ENCODE assay signal across 14 cellular contexts in the genomic region with DNA sequence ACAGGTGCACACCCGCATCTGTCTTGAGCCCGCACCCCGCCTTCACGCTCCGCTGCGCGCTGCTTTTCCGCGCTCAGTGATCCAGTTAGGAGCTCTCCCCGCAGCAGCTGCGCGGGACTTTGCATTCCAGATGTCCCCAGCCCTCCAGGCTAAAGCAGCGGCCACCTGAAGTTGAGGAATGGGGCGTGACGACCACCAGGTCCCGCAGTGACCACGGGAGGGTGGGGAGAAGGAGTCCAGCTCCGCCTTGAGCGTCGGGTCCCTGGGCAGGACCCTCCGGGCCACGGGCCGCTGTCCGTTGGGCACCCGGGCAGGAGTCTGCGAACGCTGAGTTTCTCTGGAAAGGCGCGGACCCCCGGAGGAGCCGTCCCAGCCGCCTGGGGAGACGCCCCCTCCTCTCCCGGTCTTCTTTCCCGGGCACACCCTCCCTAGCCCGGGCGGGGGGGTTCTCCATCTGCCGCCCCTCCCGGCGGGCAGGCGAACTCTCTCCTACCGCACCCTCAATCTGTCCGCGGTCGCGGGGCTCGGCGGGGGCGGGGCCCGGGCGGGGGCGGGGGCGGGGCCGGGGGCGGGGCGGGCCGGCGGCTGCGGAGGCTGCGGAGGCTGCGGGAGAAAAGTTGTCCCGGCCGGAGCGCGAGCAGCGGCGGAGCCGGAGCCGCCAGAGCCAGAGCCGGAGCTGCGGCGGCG. TPM values are rescaled to one million over a fixed set of nuclear protein-coding genes. Genes with fewer than 3 reads are reported as not detected.
DNase-seq lines count a peak whose midpoint lies in the region; ATAC-seq and TF ChIP-seq lines count a peak whose summit lies in the region.
"Had no signal": no experiment of that assay in that cellular context is flagged by ENCODE, and none has a peak within 500 bp of the region (broad histone marks: within the 10 kb centered on the region; RNA-seq: fewer than 3 reads in every experiment).

TSS of gene TMEM132C (plus strand) at position 612 of the 687 bp plus-strand sequence. CDS start 233 bp downstream, outside the sequence.

- no peak within 1 kb of the TSS for H3K27ac Mint-ChIP-seq in CD4-positive, alpha-beta T cell
- H3K27ac Mint-ChIP-seq: memory B cell had no signal

- intact Hi-C loops in left cardiac atrium (cut with DNase I), result loop anchor here in 1 of 2 donors (10.0 kb wide), 1 partner anchor 1648 kb away; no protein-coding TSS in a partner anchor
- intact Hi-C loops in upper lobe of right lung (cut with DNase I), result no loop called here
- intact Hi-C loops in CD4-positive, alpha-beta T cell (cut with DNase I, micrococcal nuclease), result no loop called here

- H3K4me1 ChIP-seq in upper lobe of right lung, result peaks cover 9% of the 10 kb centered on the region
- H3K4me1 ChIP-seq: foreskin keratinocyte had no signal

- POLR2A ChIA-PET in CD4-positive, alpha-beta T cell (lab: Charles Lee), result no interaction called here

- H3K4me3 Mint-ChIP-seq in CD4-positive, alpha-beta T cell, result no peak within 1 kb of the TSS
- H3K4me3 Mint-ChIP-seq: memory B cell had no signal

- peaks cover 33% of the 10 kb centered on the region for H3K27me3 ChIP-seq in upper lobe of right lung
- peaks cover 45% of the 10 kb centered on the region for H3K27me3 ChIP-seq in CD4-positive, alpha-beta T cell (ENCODE audit: control insufficient read depth, insufficient read depth, low read length)

- TF ChIP-seq CTCF in omental fat pad (IDR thresholded peaks at IDR 0.05) (no peak), upper lobe of right lung (IDR thresholded peaks at IDR 0.05) (no peak)
- TF ChIP-seq CTCF in CD4-positive, alpha-beta T cell (IDR thresholded peaks at IDR 0.05), result no peak

- H3K36me3 ChIP-seq in upper lobe of right lung, result no peaks in the 10 kb centered on the region
- H3K36me3 ChIP-seq: MG63 had no signal

- DNase-seq in DMS 273 (lab: John Stamatoyannopoulos, UW; ENCODE audit: unreplicated experiment) (peak; percentile 18), DMS 273 treated with DMSO at 0.1 percent for 48 hours (lab: John Stamatoyannopoulos, UW) (no peak), left cardiac atrium (no peak), omental fat pad (ENCODE audit: low spot score) (no peak), upper lobe of right lung (no peak), NCI-H748 treated with DMSO at 0.1 percent for 48 hours (lab: John Stamatoyannopoulos, UW) (no peak), DMS114 treated with DMSO at 0.1 percent for 48 hours (lab: John Stamatoyannopoulos, UW; ENCODE audit: unreplicated experiment) (no peak)
- DNase-seq in CD4-positive, alpha-beta T cell, result no peak
- DNase-seq: activated effector memory CD4-positive, alpha-beta T cell treated with Interleukin-2 at 50 U/mL for 16 hours; foreskin keratinocyte; MG63; NCI-H774 had no signal

- H3K9me3 Mint-ChIP-seq in CD4-positive, alpha-beta T cell, result peaks cover 9% of the 10 kb centered on the region

- peaks cover 68% of the 10 kb centered on the region for H3K27me3 Mint-ChIP-seq in CD4-positive, alpha-beta T cell

- H3K4me3 ChIP-seq in upper lobe of right lung, result peak within 1 kb of the TSS; percentile 31
- H3K4me3 ChIP-seq: MG63 had no signal

- no peaks in the 10 kb centered on the region for H3K9me3 ChIP-seq in upper lobe of right lung
- no peaks in the 10 kb centered on the region for H3K9me3 ChIP-seq in CD4-positive, alpha-beta T cell (ENCODE audit: control insufficient read depth, low read length)

- no peaks in the 10 kb centered on the region for H3K36me3 Mint-ChIP-seq in CD4-positive, alpha-beta T cell (ENCODE audit: low read depth)
- H3K36me3 Mint-ChIP-seq: memory B cell had no signal

- H3K27ac ChIP-seq in upper lobe of right lung, result no peak within 1 kb of the TSS
- no peak within 1 kb of the TSS for H3K27ac ChIP-seq in CD4-positive, alpha-beta T cell (ENCODE audit: low read depth, low read length)
- H3K27ac ChIP-seq: 22Rv1, foreskin keratinocyte had no signal

- CTCF ChIA-PET in CD4-positive, alpha-beta T cell (lab: Charles Lee), result no interaction called here

- ATAC-seq in left cardiac atrium, result no peak
- ATAC-seq in omental fat pad (ENCODE audit: low FRiP score), result peak; percentile 12
- ATAC-seq in upper lobe of right lung, result no peak
- ATAC-seq in CD4-positive, alpha-beta T cell (ENCODE audit: poor library complexity), result no peak
- ATAC-seq: foreskin keratinocyte had no signal

- no peaks in the 10 kb centered on the region for H3K4me1 Mint-ChIP-seq in CD4-positive, alpha-beta T cell (ENCODE audit: low read depth)
- H3K4me1 Mint-ChIP-seq: memory B cell had no signal

RNA-seq across cellular contexts. Expression of gene TMEM132C, which starts in this region (rescaled TPM):
- total RNA-seq in left cardiac atrium, result 10 to 100 TPM; 11.1 to 12.8 TPM
- 100 to 1,000 TPM in 1 of 4 donors, 10 to 100 TPM in 3; 15.6 to 109 (median 44.9) TPM for total RNA-seq in omental fat pad
- total RNA-seq in upper lobe of right lung, result 0.64 TPM
- total RNA-seq in CD4-positive, alpha-beta T cell, result not detected
- total RNA-seq: foreskin keratinocyte had no signal
